10 cellular contexts compared by ENCODE assay signal in the genomic region with DNA sequence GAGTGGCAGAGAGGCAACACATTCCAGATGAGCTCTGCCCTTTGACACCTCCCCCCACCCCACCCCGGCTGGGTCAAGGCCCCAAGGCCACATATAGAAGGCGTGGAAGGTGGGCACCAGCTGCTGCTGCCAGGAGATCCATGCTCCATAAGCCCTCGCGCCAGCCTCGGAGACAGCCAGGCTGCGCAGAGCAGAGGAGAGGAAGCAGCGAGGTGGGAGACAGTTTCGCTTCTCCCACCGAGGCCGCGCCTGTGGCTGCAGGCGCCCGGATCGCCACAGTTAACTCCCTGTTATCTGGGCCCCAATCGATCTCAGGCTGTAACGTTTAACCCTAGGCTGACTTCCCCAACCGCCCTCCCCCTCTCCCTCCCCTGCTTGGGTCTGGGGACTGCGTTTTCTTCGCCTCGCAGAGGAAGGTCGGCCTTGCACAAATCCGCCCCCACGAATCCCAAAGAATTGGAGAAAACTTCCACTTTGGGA. TPM values are rescaled to one million over a fixed set of nuclear protein-coding genes. Genes with fewer than 3 reads are reported as not detected.
A peak's percentile ranks its signal among the peaks of the same experiment; 100 is the strongest.
DNase-seq lines count a peak whose midpoint lies in the region; ATAC-seq, FAIRE-seq and TF ChIP-seq lines count a peak whose summit lies in the region.
"Had no signal": no experiment of that assay in that cellular context is flagged by ENCODE, and none has a peak within 500 bp of the region (broad histone marks: within the 10 kb centered on the region; RNA-seq: fewer than 3 reads in every experiment).

No MANE protein-coding gene starts in this region.

- H3K27ac Mint-ChIP-seq in CD4-positive, CD25-positive, alpha-beta regulatory T cell: no peak overlapping the region
- peak overlapping the region; percentile 26 for H3K27ac Mint-ChIP-seq in endodermal cell
- H3K27ac Mint-ChIP-seq in nephron: peak overlapping the region; percentile 28 to 91 (median 44)
- no peak overlapping the region for H3K27ac Mint-ChIP-seq in activated T-helper 1 cell treated with anti-CD3 and anti-CD28 coated beads, Interleukin-12 subunit alpha, Interleukin-12 subunit beta, Interleukin-2, Interleukin-4 antibody, amounts not matched to agents 30 ng/mL and 10 ng/mL and 1 ng/mL, durations not matched to agents 14 hours and 24 hours and 36 hours

- no peak for DNase-seq in CD4-positive, CD25-positive, alpha-beta regulatory T cell
- DNase-seq in NCI-H524 (lab: John Stamatoyannopoulos, UW) (peak; percentile 23 to 45), endodermal cell (peak; percentile 78), NCI-H2081 (lab: John Stamatoyannopoulos, UW) (no peak), NCI-H1436 treated with DMSO at 0.1 percent for 48 hours (lab: John Stamatoyannopoulos, UW) (no peak), D721Med (ENCODE audit: insufficient read length, low spot score) (no peak)
- DNase-seq in activated T-helper 1 cell treated with anti-CD3 and anti-CD28 coated beads, Interleukin-12 subunit alpha, Interleukin-12 subunit beta, Interleukin-2, Interleukin-4 antibody, amounts not matched to agents 30 ng/mL and 10 ng/mL and 1 ng/mL, durations not matched to agents 14 hours and 24 hours and 36 hours (ENCODE audit: low spot score): no peak

- H3K4me3 Mint-ChIP-seq in CD4-positive, CD25-positive, alpha-beta regulatory T cell: peak overlapping the region in 3 of 4 donors; percentile 29 to 84 (median 75)
- H3K4me3 Mint-ChIP-seq in endodermal cell: peak overlapping the region; percentile 98
- H3K4me3 Mint-ChIP-seq in nephron: peak overlapping the region; percentile 77 to 88 (median 83)
- H3K4me3 Mint-ChIP-seq in activated T-helper 1 cell treated with anti-CD3 and anti-CD28 coated beads, Interleukin-12 subunit alpha, Interleukin-12 subunit beta, Interleukin-2, Interleukin-4 antibody, amounts not matched to agents 30 ng/mL and 10 ng/mL and 1 ng/mL, durations not matched to agents 14 hours and 24 hours and 36 hours: no peak overlapping the region

- WGBS in endodermal cell (ENCODE audit: insufficient coverage in 1 of 2, insufficient read length in 1 of 2), 2 experiments: 8 to 16% methylated on average over 7 to 23 of the region's 23 CpGs

- no peak for ATAC-seq in CD4-positive, CD25-positive, alpha-beta regulatory T cell (ENCODE audit: low read depth in 2 of 2)

- peaks cover 42% of the 10 kb centered on the region for H3K27me3 Mint-ChIP-seq in CD4-positive, CD25-positive, alpha-beta regulatory T cell
- H3K27me3 Mint-ChIP-seq in endodermal cell (ENCODE audit: insufficient read depth) (peaks cover 28% of the 10 kb centered on the region), nephron (ENCODE audit: low read depth) (peaks cover 20% of the 10 kb centered on the region)
- H3K27me3 Mint-ChIP-seq in activated T-helper 1 cell treated with anti-CD3 and anti-CD28 coated beads, Interleukin-12 subunit alpha, Interleukin-12 subunit beta, Interleukin-2, Interleukin-4 antibody, amounts not matched to agents 30 ng/mL and 10 ng/mL and 1 ng/mL, durations not matched to agents 14 hours and 24 hours and 36 hours (ENCODE audit: insufficient read depth): peaks cover 47% of the 10 kb centered on the region

- H3K36me3 ChIP-seq in CD4-positive, CD25-positive, alpha-beta regulatory T cell (ENCODE audit: control insufficient read depth, insufficient read depth, low read length): no peaks in the 10 kb centered on the region
- H3K36me3 ChIP-seq in endodermal cell (ENCODE audit: control insufficient read depth, insufficient read depth, low read length): no peaks in the 10 kb centered on the region

- H3K9ac ChIP-seq in endodermal cell (ENCODE audit: extremely low read depth, low read length, poor library complexity, severe bottlenecking): no peak overlapping the region

- H3K9me3 ChIP-seq in CD4-positive, CD25-positive, alpha-beta regulatory T cell (ENCODE audit: control insufficient read depth in 2 of 2, low read length in 2 of 2): no peaks in the 10 kb centered on the region
- H3K9me3 ChIP-seq in endodermal cell (ENCODE audit: control insufficient read depth, low read length): no peaks in the 10 kb centered on the region

- H3K27me3 ChIP-seq in CD4-positive, CD25-positive, alpha-beta regulatory T cell (ENCODE audit: control insufficient read depth, insufficient read depth, low read length): peaks cover 5% of the 10 kb centered on the region
- H3K27me3 ChIP-seq in endodermal cell (ENCODE audit: control insufficient read depth, insufficient read depth, low read length, poor library complexity, severe bottlenecking): peaks cover 15% of the 10 kb centered on the region

- intact Hi-C loops in activated T-helper 1 cell treated with anti-CD3 and anti-CD28 coated beads, Interleukin-12 subunit alpha, Interleukin-12 subunit beta, Interleukin-2, Interleukin-4 antibody, amounts not matched to agents 30 ng/mL and 10 ng/mL and 1 ng/mL, durations not matched to agents 14 hours and 24 hours and 36 hours (cut with micrococcal nuclease): no loop called here

- no peak overlapping the region for H3K4me3 ChIP-seq in CD4-positive, CD25-positive, alpha-beta regulatory T cell (ENCODE audit: low read depth, low read length)
- peak overlapping the region; percentile 78 for H3K4me3 ChIP-seq in endodermal cell (ENCODE audit: low read length)

- H3K27ac ChIP-seq in CD4-positive, CD25-positive, alpha-beta regulatory T cell (ENCODE audit: insufficient read depth, low read length, poor library complexity, severe bottlenecking): no peak overlapping the region
- H3K27ac ChIP-seq in endodermal cell (ENCODE audit: low read depth, low read length): peak overlapping the region; percentile 71

- no peaks in the 10 kb centered on the region for H3K9me3 Mint-ChIP-seq in CD4-positive, CD25-positive, alpha-beta regulatory T cell
- H3K9me3 Mint-ChIP-seq in endodermal cell (no peaks in the 10 kb centered on the region), nephron (no peaks in the 10 kb centered on the region)
- H3K9me3 Mint-ChIP-seq in activated T-helper 1 cell treated with anti-CD3 and anti-CD28 coated beads, Interleukin-12 subunit alpha, Interleukin-12 subunit beta, Interleukin-2, Interleukin-4 antibody, amounts not matched to agents 30 ng/mL and 10 ng/mL and 1 ng/mL, durations not matched to agents 14 hours and 24 hours and 36 hours: no peaks in the 10 kb centered on the region

- peaks cover 41% of the 10 kb centered on the region for H3K4me1 ChIP-seq in CD4-positive, CD25-positive, alpha-beta regulatory T cell (ENCODE audit: control insufficient read depth, insufficient read depth, low read length, poor library complexity, severe bottlenecking)
- H3K4me1 ChIP-seq in endodermal cell (ENCODE audit: control insufficient read depth, insufficient read depth, low read length): peaks cover 11% of the 10 kb centered on the region

- TF ChIP-seq CTCF in endodermal cell (conservative IDR thresholded peaks at IDR 0.05) (no peak), nephron (IDR thresholded peaks at IDR 0.05; ENCODE audit: unreplicated experiment in 3 of 3) (no peak), D721Med (IDR thresholded peaks at IDR 0.05; ENCODE audit: insufficient read depth, missing control alignments) (no peak)

- H3K36me3 Mint-ChIP-seq in CD4-positive, CD25-positive, alpha-beta regulatory T cell: no peaks in the 10 kb centered on the region
- H3K36me3 Mint-ChIP-seq in endodermal cell (ENCODE audit: low read depth) (no peaks in the 10 kb centered on the region), nephron (ENCODE audit: low read depth) (peaks cover 4% of the 10 kb centered on the region)
- no peaks in the 10 kb centered on the region for H3K36me3 Mint-ChIP-seq in activated T-helper 1 cell treated with anti-CD3 and anti-CD28 coated beads, Interleukin-12 subunit alpha, Interleukin-12 subunit beta, Interleukin-2, Interleukin-4 antibody, amounts not matched to agents 30 ng/mL and 10 ng/mL and 1 ng/mL, durations not matched to agents 14 hours and 24 hours and 36 hours (ENCODE audit: low read depth)

- peaks cover 0 to 48% (median 16%) of the 10 kb centered on the region in 4 donors for H3K4me1 Mint-ChIP-seq in CD4-positive, CD25-positive, alpha-beta regulatory T cell
- peaks cover 31% of the 10 kb centered on the region for H3K4me1 Mint-ChIP-seq in endodermal cell
- H3K4me1 Mint-ChIP-seq in nephron: peaks cover 51% of the 10 kb centered on the region
- H3K4me1 Mint-ChIP-seq in activated T-helper 1 cell treated with anti-CD3 and anti-CD28 coated beads, Interleukin-12 subunit alpha, Interleukin-12 subunit beta, Interleukin-2, Interleukin-4 antibody, amounts not matched to agents 30 ng/mL and 10 ng/mL and 1 ng/mL, durations not matched to agents 14 hours and 24 hours and 36 hours (ENCODE audit: low read depth): peaks cover 22% of the 10 kb centered on the region

- no peak for FAIRE-seq in D721Med (lab: Jason Lieb, UNC)
- FAIRE-seq: bronchial epithelial cell, G401.6 had no signal

RNA-seq across cellular contexts. Expression of gene CXXC5, which starts 1.2 kb away (rescaled TPM):
- 4.6 TPM for total RNA-seq in CD4-positive, CD25-positive, alpha-beta regulatory T cell
- polyA plus RNA-seq in CD4-positive, CD25-positive, alpha-beta regulatory T cell: 10 to 100 TPM in 1 of 4 donors, 1 to 10 TPM in 3; 7.2 to 12.7 (median 8.4) TPM
- 10 to 100 TPM; 50.5 to 67.9 TPM for total RNA-seq in endodermal cell
- 107 TPM for polyA plus RNA-seq in endodermal cell (2013, experiment 1 of 2)
- 113 TPM for polyA plus RNA-seq in endodermal cell (2013, experiment 2 of 2)
- 0.88 and 1.7 TPM in 2 replicates for total RNA-seq in activated T-helper 1 cell treated with anti-CD3 and anti-CD28 coated beads, Interleukin-12 subunit alpha, Interleukin-12 subunit beta, Interleukin-2, Interleukin-4 antibody, amounts not matched to agents 30 ng/mL and 10 ng/mL and 1 ng/mL, durations not matched to agents 14 hours and 24 hours and 36 hours

Comparison
In these comparisons a context has a peak if more than half of its experiments do, and no peak if none do; other contexts are left out.
1. DNase-seq: peak in NCI-H524 (2 of 2) and endodermal cell (single experiment); none in CD4-positive, CD25-positive, alpha-beta regulatory T cell (0 of 3), activated T-helper 1 cell treated with anti-CD3 and anti-CD28 coated beads, Interleukin-12 subunit alpha, Interleukin-12 subunit beta, Interleukin-2, Interleukin-4 antibody, amounts not matched to agents 30 ng/mL and 10 ng/mL and 1 ng/mL, durations not matched to agents 14 hours and 24 hours and 36 hours (single experiment), NCI-H2081 (0 of 2), NCI-H1436 treated with DMSO at 0.1 percent for 48 hours (single experiment) and D721Med (single experiment).
2. H3K27ac Mint-ChIP-seq: peak in endodermal cell (single experiment) and nephron (3 of 3); none in CD4-positive, CD25-positive, alpha-beta regulatory T cell (0 of 3) and activated T-helper 1 cell treated with anti-CD3 and anti-CD28 coated beads, Interleukin-12 subunit alpha, Interleukin-12 subunit beta, Interleukin-2, Interleukin-4 antibody, amounts not matched to agents 30 ng/mL and 10 ng/mL and 1 ng/mL, durations not matched to agents 14 hours and 24 hours and 36 hours (single experiment).